In genomic region chr11:43947003-43947500, GRCh38 we compare ENCODE assay signal across 8 cellular contexts. TPM values are rescaled to one million over a fixed set of nuclear protein-coding genes. Genes with fewer than 3 reads are reported as not detected.
DNase-seq lines count a peak whose midpoint lies in the region; ATAC-seq and TF ChIP-seq lines count a peak whose summit lies in the region.

No MANE protein-coding gene starts in this region.

- BruUV-seq in PC-3 (replicated peaks; lab: Mats Ljungman, UMichigan) = no TSS peak

- H3K9me3 ChIP-seq in PC-3 (ENCODE audit: low read length) (no peaks in the 10 kb centered on the region), fibroblast of lung (ENCODE audit: control insufficient read depth, insufficient read depth, low read depth, low read length) (no peaks in the 10 kb centered on the region)

- H3K4me2 ChIP-seq in PC-3 (ENCODE audit: low read length) (no peak overlapping the region), fibroblast of lung (ENCODE audit: extremely low read depth, insufficient read depth, low read length) (no peak overlapping the region)

- H3K4me1 ChIP-seq in PC-3 (ENCODE audit: insufficient read depth, low read length) (peaks cover 11% of the 10 kb centered on the region; the same call in 1 of the 2 replicates), fibroblast of lung (ENCODE audit: control insufficient read depth, extremely low read depth, insufficient read depth, low read length) (peaks cover 4% of the 10 kb centered on the region)

- TF ChIP-seq CTCF in PC-3 (conservative IDR thresholded peaks at IDR 0.05; ENCODE audit: low read depth, low read length) (peak; percentile 42; the same call in 1 of the 2 replicates), fibroblast of lung (conservative IDR thresholded peaks at IDR 0.05 in 1 of 2, IDR thresholded peaks at IDR 0.05 in 1 of 2; ENCODE audit: low read depth in 1 of 2, low read length in 2 of 2) (peak; percentile 24 to 46), retinal pigment epithelial cell (conservative IDR thresholded peaks at IDR 0.05; ENCODE audit: low read depth, low read length) (peak; percentile 33), RWPE1 (conservative IDR thresholded peaks at IDR 0.05; ENCODE audit: low read depth) (no peak)

- H3K4me3 ChIP-seq in H7 (ENCODE audit: insufficient read depth, low read depth, low read length) = no peak overlapping the region
- no peak overlapping the region for H3K4me3 ChIP-seq in PC-3 (ENCODE audit: low read length)
- no peak overlapping the region for H3K4me3 ChIP-seq in fibroblast of lung (replicated peaks in 1 of 4; ENCODE audit: control extremely low read depth in 1 of 4, insufficient read depth in 1 of 4, low read depth in 3 of 4, low read length in 4 of 4)
- H3K4me3 ChIP-seq in retinal pigment epithelial cell (ENCODE audit: low read length) = no peak overlapping the region

- no peaks in the 10 kb centered on the region for H3K36me3 ChIP-seq in H7 (replicated peaks; ENCODE audit: control insufficient read depth, insufficient read depth, low read length)
- H3K36me3 ChIP-seq in PC-3 (ENCODE audit: low read depth, low read length) = no peaks in the 10 kb centered on the region
- no peaks in the 10 kb centered on the region for H3K36me3 ChIP-seq in fibroblast of lung (ENCODE audit: control insufficient read depth, insufficient read depth, low read length)

- intact Hi-C loops in PC-3 (cut with micrococcal nuclease) = no loop called here

- ATAC-seq in PC-3 = peak; percentile 27; the same call in 1 of the 2 replicates

- POLR2A ChIA-PET in PC-3 (lab: Charles Lee; ENCODE audit: unreplicated experiment) (no interaction called here), RWPE1 (lab: Yijun Ruan, JAX; ENCODE audit: low non-redundant PET) (no interaction called here)

- DNase-seq in H7 (peak; percentile 63), PC-3 (peak; percentile 38), fibroblast of lung (ENCODE audit: low read depth in 2 of 2) (peak in 1 of 2 donors; percentile 24), retinal pigment epithelial cell (ENCODE audit: low read depth) (no peak), mucosa of gallbladder (ENCODE audit: low spot score) (no peak), NCI-H345 (lab: John Stamatoyannopoulos, UW) (no peak), RWPE1 (ENCODE audit: low spot score) (no peak), cerebellum (ENCODE audit: low spot score) (no peak)

- H3F3A ChIP-seq in PC-3 (ENCODE audit: low read length, unreplicated experiment) = no peaks in the 10 kb centered on the region

- CTCF ChIA-PET in PC-3 (lab: Charles Lee) (interaction anchor here (0.6 kb wide), 1 partner anchor 92 kb away, joined by 5 read pairs; no protein-coding TSS in a partner anchor), RWPE1 (lab: Yijun Ruan, JAX) (interaction anchor here (0.6 to 3.7 kb wide), 4 partner anchors 40 to 192 kb away, joined by 3 to 41 read pairs (median 5); no protein-coding TSS in a partner anchor)

- no peak overlapping the region for H3K27ac ChIP-seq in PC-3 (ENCODE audit: low read length)
- H3K27ac ChIP-seq in fibroblast of lung (ENCODE audit: insufficient read depth, low read length) = no peak overlapping the region
- H3K27ac ChIP-seq in RWPE1 = no peak overlapping the region

- H2AFZ ChIP-seq in PC-3 (ENCODE audit: low read length) = no peak overlapping the region
- no peak overlapping the region for H2AFZ ChIP-seq in fibroblast of lung (ENCODE audit: low read length)

- peaks cover 31% of the 10 kb centered on the region for H3K27me3 ChIP-seq in H7 (ENCODE audit: control insufficient read depth, insufficient read depth, low read length)
- H3K27me3 ChIP-seq in PC-3 (ENCODE audit: low read length) = peaks cover 22% of the 10 kb centered on the region
- peaks cover 26% of the 10 kb centered on the region for H3K27me3 ChIP-seq in fibroblast of lung (ENCODE audit: control insufficient read depth, insufficient read depth, low read length)

- H4K20me1 ChIP-seq in PC-3 (ENCODE audit: low read length) (no peaks in the 10 kb centered on the region), fibroblast of lung (ENCODE audit: control insufficient read depth, extremely low read depth, insufficient read depth, low read length) (no peaks in the 10 kb centered on the region)

- H3K9me2 ChIP-seq in PC-3 (replicated peaks; ENCODE audit: low read length) = no peaks in the 10 kb centered on the region

- H3K9ac ChIP-seq in PC-3 (ENCODE audit: low read length) (no peak overlapping the region), fibroblast of lung (ENCODE audit: insufficient read depth, low read length) (no peak overlapping the region)

- no peaks in the 10 kb centered on the region for H3K79me2 ChIP-seq in PC-3 (ENCODE audit: low read length)
- H3K79me2 ChIP-seq in fibroblast of lung (ENCODE audit: control insufficient read depth, insufficient read depth, low read length) = no peaks in the 10 kb centered on the region

RNA-seq across cellular contexts. Expression of gene C11orf96, which starts 4.6 kb away (rescaled TPM):
- 2.9 and 4.1 TPM in 2 replicates for total RNA-seq in H7 (2014; rRNA removed; shearing (Covaris generic))
- total RNA-seq in PC-3 (2014; rRNA removed) = 0.69 TPM in 1 of 2 replicates, not detected in the other
- 5.6 and 8.4 TPM in 2 replicates for total RNA-seq in fibroblast of lung
- polyA plus RNA-seq in fibroblast of lung = 0.80 and 2.5 TPM in 2 replicates
- polyA plus RNA-seq in fibroblast of lung (2012) = 0.92 and 3.7 TPM in 2 replicates
- polyA minus RNA-seq in fibroblast of lung (ENCODE audit: low replicate concordance) = 0.90 TPM in 1 of 2 replicates, not detected in the other
- total RNA-seq in mucosa of gallbladder = 143 TPM
- 17.8 TPM for total RNA-seq in cerebellum

Comparison
In these comparisons a context has a peak if more than half of its experiments do, and no peak if none do; other contexts are left out.
1. DNase-seq: peak in H7 (single experiment) and PC-3 (single experiment); none in retinal pigment epithelial cell (single experiment), mucosa of gallbladder (single experiment), NCI-H345 (single experiment), RWPE1 (single experiment) and cerebellum (single experiment).